Comparison of ENCODE assay signal across 8 cellular contexts in genomic region chr11:106091480-106092123, GRCh38. TPM values are rescaled to one million over a fixed set of nuclear protein-coding genes. Genes with fewer than 3 reads are reported as not detected.
DNase-seq lines count a peak whose midpoint lies in the region; ATAC-seq and TF ChIP-seq lines count a peak whose summit lies in the region.
"Had no signal": no experiment of that assay in that cellular context is flagged by ENCODE, and none has a peak within 500 bp of the region (broad histone marks: within the 10 kb centered on the region; RNA-seq: fewer than 3 reads in every experiment).

No MANE protein-coding gene starts in this region.

- no peak overlapping the region for H4K91ac ChIP-seq in mesenchymal stem cell (ENCODE audit: low read length)

- no peak overlapping the region for H2BK120ac ChIP-seq in mesenchymal stem cell (ENCODE audit: low read depth, low read length)

- no peaks in the 10 kb centered on the region for H3K9me3 ChIP-seq in SK-N-SH
- H3K9me3 ChIP-seq in mesenchymal stem cell (ENCODE audit: control insufficient read depth, low read length): no peaks in the 10 kb centered on the region

- H3K79me1 ChIP-seq in mesenchymal stem cell (replicated peaks; ENCODE audit: low read length, poor library complexity, severe bottlenecking): peaks cover 7% of the 10 kb centered on the region

- TF ChIP-seq RAD21 in SK-N-SH (IDR thresholded peaks at IDR 0.05; ENCODE audit: low read length): no peak

- POLR2A ChIA-PET in SK-N-SH (lab: Yijun Ruan, JAX): no interaction called here

- H2AFZ ChIP-seq in SK-N-SH (ENCODE audit: low read depth): no peak overlapping the region
- H2AFZ ChIP-seq in mesenchymal stem cell (ENCODE audit: low read depth, low read length): no peak overlapping the region

- TF ChIP-seq CTCF in SK-N-SH (IDR thresholded peaks at IDR 0.05): no peak

- no peak for TF ChIP-seq EP300 in SK-N-SH (IDR thresholded peaks at IDR 0.05; ENCODE audit: borderline replicate concordance in 1 of 2, low read depth in 1 of 2, low read length in 1 of 2)

- no peak overlapping the region for H3K18ac ChIP-seq in mesenchymal stem cell (ENCODE audit: low read depth in 1 of 2, low read length in 2 of 2)

- H3K9me2 ChIP-seq in SK-N-SH: no peaks in the 10 kb centered on the region

- peaks cover 51% of the 10 kb centered on the region for H3K79me2 ChIP-seq in SK-N-SH (ENCODE audit: insufficient read depth)

- H3K4me3 ChIP-seq in SK-N-SH (ENCODE audit: low read depth in 2 of 2, low read length in 1 of 2) (no peak overlapping the region), mesenchymal stem cell (ENCODE audit: insufficient read depth in 1 of 2, low read depth in 1 of 2, low read length in 2 of 2) (no peak overlapping the region)

- 56% methylated on average over 3 of the region's 3 CpGs for WGBS in SK-N-SH (ENCODE audit: low lambda C conversion rate)
- 23% methylated on average over 3 of the region's 3 CpGs for WGBS in mesenchymal stem cell

- H4K20me1 ChIP-seq in SK-N-SH (ENCODE audit: insufficient read depth): peaks cover 15% of the 10 kb centered on the region

- H2AK5ac ChIP-seq in mesenchymal stem cell (ENCODE audit: low read length, severe bottlenecking): peak overlapping the region; percentile 62

- H2BK12ac ChIP-seq in mesenchymal stem cell (ENCODE audit: low read length in 2 of 2): no peak overlapping the region

- no peak overlapping the region for H3K14ac ChIP-seq in mesenchymal stem cell (ENCODE audit: low read length in 2 of 2)

- H3K9ac ChIP-seq in SK-N-SH (no peak overlapping the region), mesenchymal stem cell (ENCODE audit: low read length) (no peak overlapping the region)

- ATAC-seq in GM18870 (IDR thresholded peaks at IDR 0.05; ENCODE audit: unreplicated experiment) (peak; percentile 99), HG02588 (IDR thresholded peaks at IDR 0.05; ENCODE audit: unreplicated experiment) (peak; percentile 99)

- H3F3A ChIP-seq in SK-N-SH (replicated peaks; ENCODE audit: insufficient read depth): peaks cover 5% of the 10 kb centered on the region

- CTCF ChIA-PET in SK-N-SH (lab: Yijun Ruan, JAX): interaction anchor here (1.0 to 1.2 kb wide), 3 partner anchors 8 to 20 kb away, joined by 3 to 4 read pairs (median 3); no protein-coding TSS in a partner anchor

- H3K36me3 ChIP-seq in SK-N-SH (replicated peaks in 1 of 2; ENCODE audit: control insufficient read depth in 1 of 2, insufficient read depth in 2 of 2, low read length in 1 of 2): peaks cover 45 to 83% of the 10 kb centered on the region in 2 experiments
- peaks cover 3 to 65% of the 10 kb centered on the region in 2 experiments for H3K36me3 ChIP-seq in mesenchymal stem cell (ENCODE audit: control insufficient read depth in 1 of 2, insufficient read depth in 2 of 2, low read depth in 1 of 2, low read length in 2 of 2)

- H3K27me3 ChIP-seq in SK-N-SH (ENCODE audit: insufficient read depth) (no peaks in the 10 kb centered on the region), mesenchymal stem cell (ENCODE audit: control insufficient read depth in 1 of 2, insufficient read depth in 1 of 2, low read length in 2 of 2) (no peaks in the 10 kb centered on the region)

- H3K4me1 ChIP-seq in SK-N-SH (ENCODE audit: control insufficient read depth in 1 of 2, insufficient read depth in 2 of 2, low read depth in 1 of 2, low read length in 1 of 2) (peaks cover 0 to 8% of the 10 kb centered on the region in 2 experiments; a peak in 2 of 4 replicates), mesenchymal stem cell (ENCODE audit: control insufficient read depth, insufficient read depth, low read depth, low read length) (no peaks in the 10 kb centered on the region)

- H4K8ac ChIP-seq in mesenchymal stem cell (ENCODE audit: low read length): no peak overlapping the region

- no peak overlapping the region for H3K23ac ChIP-seq in mesenchymal stem cell (ENCODE audit: low read length in 2 of 2)

- DNase-seq in SK-N-SH (no peak), mesenchymal stem cell (peak; percentile 84), retina (no peak), SW480 (ENCODE audit: low spot score) (no peak), NCI-H2107 (lab: John Stamatoyannopoulos, UW) (no peak)
- DNase-seq: left cardiac atrium had no signal

- H3K27ac ChIP-seq in SK-N-SH (ENCODE audit: low read depth in 2 of 2, low read length in 1 of 2): peak overlapping the region in 1 of 2 experiments; percentile 50; a peak in 2 of 4 replicates
- peak overlapping the region; percentile 34 for H3K27ac ChIP-seq in mesenchymal stem cell (ENCODE audit: low read length, poor library complexity, severe bottlenecking)

- H2BK5ac ChIP-seq in mesenchymal stem cell (ENCODE audit: low read depth, low read length, poor library complexity, severe bottlenecking): no peak overlapping the region

- H3K4ac ChIP-seq in mesenchymal stem cell (ENCODE audit: low read depth in 1 of 2, low read length in 2 of 2): no peak overlapping the region

- no peak overlapping the region for H2BK15ac ChIP-seq in mesenchymal stem cell (ENCODE audit: low read depth, poor library complexity, severe bottlenecking)

- H3K4me2 ChIP-seq in SK-N-SH (peak overlapping the region; percentile 41; the same call in 1 of the 2 replicates), mesenchymal stem cell (ENCODE audit: low read length, poor library complexity, severe bottlenecking) (no peak overlapping the region)

TF ChIP-seq in SK-N-SH, 30 proteins besides CTCF, POLR2A, EP300 and RAD21:
- TF ChIP-seq CHD2 (IDR thresholded peaks at IDR 0.05; ENCODE audit: low read length, partially characterized antibody) (no peak), FOSL2 (IDR thresholded peaks at IDR 0.05; ENCODE audit: borderline replicate concordance, low read depth) (peak; percentile 66; the same call in 1 of the 2 replicates), JUND (IDR thresholded peaks at IDR 0.05) (0 out of 2 replicates have a peak, but pooled peaks have one; percentile 13)
- TF ChIP-seq, protein P1, sequence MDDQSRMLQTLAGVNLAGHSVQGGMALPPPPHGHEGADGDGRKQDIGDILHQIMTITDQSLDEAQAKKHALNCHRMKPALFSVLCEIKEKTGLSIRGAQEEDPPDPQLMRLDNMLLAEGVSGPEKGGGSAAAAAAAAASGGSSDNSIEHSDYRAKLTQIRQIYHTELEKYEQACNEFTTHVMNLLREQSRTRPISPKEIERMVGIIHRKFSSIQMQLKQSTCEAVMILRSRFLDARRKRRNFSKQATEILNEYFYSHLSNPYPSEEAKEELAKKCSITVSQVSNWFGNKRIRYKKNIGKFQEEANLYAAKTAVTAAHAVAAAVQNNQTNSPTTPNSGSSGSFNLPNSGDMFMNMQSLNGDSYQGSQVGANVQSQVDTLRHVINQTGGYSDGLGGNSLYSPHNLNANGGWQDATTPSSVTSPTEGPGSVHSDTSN (IDR thresholded peaks at IDR 0.05): peak; percentile 29

RNA-seq across cellular contexts. Expression of gene AASDHPPT, which starts 14.1 kb away (rescaled TPM):
- 17.3 and 19.1 TPM in 2 replicates for polyA plus RNA-seq in SK-N-SH (2012; rRNA removed)
- 23.2 and 29.3 TPM in 2 replicates for polyA plus RNA-seq in SK-N-SH (2012; cell fraction: cytosol; rRNA removed)
- polyA plus RNA-seq in SK-N-SH (2012; cell fraction: nucleus; rRNA removed): 10.4 and 11.8 TPM in 2 replicates
- polyA plus RNA-seq in mesenchymal stem cell (2013, experiment 1 of 2): 27.3 TPM
- polyA plus RNA-seq in mesenchymal stem cell (2013, experiment 2 of 2): 29.6 TPM

RNA-seq across cellular contexts. Expression of gene KBTBD3, which starts 14.5 kb away (rescaled TPM):
- 1.9 and 2.0 TPM in 2 replicates for polyA plus RNA-seq in SK-N-SH (2012; rRNA removed)
- 1.8 and 2.2 TPM in 2 replicates for polyA plus RNA-seq in SK-N-SH (2012; cell fraction: cytosol; rRNA removed)
- 0.67 and 1.7 TPM in 2 replicates for polyA plus RNA-seq in SK-N-SH (2012; cell fraction: nucleus; rRNA removed)
- polyA plus RNA-seq in mesenchymal stem cell (2013, experiment 1 of 2): 3.2 TPM
- polyA plus RNA-seq in mesenchymal stem cell (2013, experiment 2 of 2): 3.3 TPM
